1 cellular context compared by ENCODE assay signal in genomic region chr15:82644967-82645852, GRCh38.
TF ChIP-seq lines count a peak whose summit lies in the region.
"Not testable (repeated sequence)": the region's sequence is repeated elsewhere in the genome, so short reads cannot be mapped to it uniquely, and the experiment has no call there.

No MANE protein-coding gene starts in this region.

TF ChIP-seq in K562, 482 proteins besides CTCF, POLR2A, EP300 and RAD21 (continued from another document and continues in another):
- TF ChIP-seq PHF8 (IDR thresholded peaks at IDR 0.05; ENCODE audit: borderline replicate concordance, low read length) (peak; percentile 12; the same call in 1 of the 2 replicates), CHD2 (IDR thresholded peaks at IDR 0.05; ENCODE audit: low read depth, low read length) (peak; percentile 59; the same call in 1 of the 2 replicates), TOE1 (IDR thresholded peaks at IDR 0.05; ENCODE audit: borderline replicate concordance) (peak; percentile 43), MEF2D (tag; conservative IDR thresholded peaks at IDR 0.05; ENCODE audit: low read depth) (0 out of 2 replicates have a peak, but pooled peaks have one; percentile 24), NR2C2 (tag; IDR thresholded peaks at IDR 0.05) (0 out of 2 replicates have a peak, but pooled peaks have one; percentile 16), ERF (CRISPR knock-in tag; IDR thresholded peaks at IDR 0.05) (0 out of 2 replicates have a peak, but pooled peaks have one; percentile 39), L3MBTL2 (IDR thresholded peaks at IDR 0.05) (0 out of 2 replicates have a peak, but pooled peaks have one; percentile 12), ZNF592 (IDR thresholded peaks at IDR 0.05) (peak; percentile 57; the same call in 1 of the 2 replicates), ADNP (tag; IDR thresholded peaks at IDR 0.05) (peak; percentile 92), NR2C1 (IDR thresholded peaks at IDR 0.05) (peak; percentile 30; the same call in 1 of the 2 replicates), PYGO2 (tag; IDR thresholded peaks at IDR 0.05) (peak; percentile 15; the same call in 1 of the 2 replicates), ZFX (CRISPR knock-in tag; IDR thresholded peaks at IDR 0.05) (peak; percentile 48), TFAP4 (CRISPR knock-in tag; IDR thresholded peaks at IDR 0.05; ENCODE audit: borderline replicate concordance) (0 out of 2 replicates have a peak, but pooled peaks have one; percentile 9), KAT7 (CRISPR knock-in tag; IDR thresholded peaks at IDR 0.05; ENCODE audit: borderline replicate concordance) (peak; percentile 66), MIER1 (IDR thresholded peaks at IDR 0.05; ENCODE audit: low read depth) (peak; percentile 67; the same call in 1 of the 2 replicates), ATF6 (CRISPR knock-in tag; IDR thresholded peaks at IDR 0.05) (0 out of 2 replicates have a peak, but pooled peaks have one; percentile 17), ATF3 (IDR thresholded peaks at IDR 0.05) (peak; percentile 75), GATAD2A (IDR thresholded peaks at IDR 0.05) (0 out of 2 replicates have a peak, but pooled peaks have one; percentile 47), LCOR (CRISPR knock-in tag; IDR thresholded peaks at IDR 0.05) (0 out of 2 replicates have a peak, but pooled peaks have one; percentile 31), ARID2 (IDR thresholded peaks at IDR 0.05) (0 out of 2 replicates have a peak, but pooled peaks have one; percentile 15), RBBP5 (IDR thresholded peaks at IDR 0.05; ENCODE audit: borderline replicate concordance, insufficient read depth, low read length, poor library complexity, severe bottlenecking) (peak; percentile 49), SMARCE1 (IDR thresholded peaks at IDR 0.05) (peak; percentile 53; the same call in 1 of the 2 replicates), MYBL2 (IDR thresholded peaks at IDR 0.05; ENCODE audit: low read depth) (0 out of 2 replicates have a peak, but pooled peaks have one; percentile 28), BCOR (IDR thresholded peaks at IDR 0.05) (peak; percentile 86), RBM25 (IDR thresholded peaks at IDR 0.05; ENCODE audit: low read depth, low read length, severe bottlenecking) (peak; percentile 28), CBX1 (IDR thresholded peaks at IDR 0.05; ENCODE audit: low read depth) (peak; percentile 24), ZBTB40 (IDR thresholded peaks at IDR 0.05) (0 out of 2 replicates have a peak, but pooled peaks have one; percentile 21), DPF2 (IDR thresholded peaks at IDR 0.05) (peak; percentile 68)
- TF ChIP-seq, protein P1, sequence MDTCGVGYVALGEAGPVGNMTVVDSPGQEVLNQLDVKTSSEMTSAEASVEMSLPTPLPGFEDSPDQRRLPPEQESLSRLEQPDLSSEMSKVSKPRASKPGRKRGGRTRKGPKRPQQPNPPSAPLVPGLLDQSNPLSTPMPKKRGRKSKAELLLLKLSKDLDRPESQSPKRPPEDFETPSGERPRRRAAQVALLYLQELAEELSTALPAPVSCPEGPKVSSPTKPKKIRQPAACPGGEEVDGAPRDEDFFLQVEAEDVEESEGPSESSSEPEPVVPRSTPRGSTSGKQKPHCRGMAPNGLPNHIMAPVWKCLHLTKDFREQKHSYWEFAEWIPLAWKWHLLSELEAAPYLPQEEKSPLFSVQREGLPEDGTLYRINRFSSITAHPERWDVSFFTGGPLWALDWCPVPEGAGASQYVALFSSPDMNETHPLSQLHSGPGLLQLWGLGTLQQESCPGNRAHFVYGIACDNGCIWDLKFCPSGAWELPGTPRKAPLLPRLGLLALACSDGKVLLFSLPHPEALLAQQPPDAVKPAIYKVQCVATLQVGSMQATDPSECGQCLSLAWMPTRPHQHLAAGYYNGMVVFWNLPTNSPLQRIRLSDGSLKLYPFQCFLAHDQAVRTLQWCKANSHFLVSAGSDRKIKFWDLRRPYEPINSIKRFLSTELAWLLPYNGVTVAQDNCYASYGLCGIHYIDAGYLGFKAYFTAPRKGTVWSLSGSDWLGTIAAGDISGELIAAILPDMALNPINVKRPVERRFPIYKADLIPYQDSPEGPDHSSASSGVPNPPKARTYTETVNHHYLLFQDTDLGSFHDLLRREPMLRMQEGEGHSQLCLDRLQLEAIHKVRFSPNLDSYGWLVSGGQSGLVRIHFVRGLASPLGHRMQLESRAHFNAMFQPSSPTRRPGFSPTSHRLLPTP (IDR thresholded peaks at IDR 0.05; ENCODE audit: borderline replicate concordance, extremely low read depth, insufficient read length), result peak; percentile 2
- not testable (repeated sequence) for TF ChIP-seq TOE1 (CRISPR knock-in tag; IDR thresholded peaks at IDR 0.05; ENCODE audit: borderline replicate concordance, low read depth); NR2C2 (CRISPR knock-in tag; IDR thresholded peaks at IDR 0.05); NR2C1 (tag; IDR thresholded peaks at IDR 0.05); ATF3 (CRISPR knock-in tag; conservative IDR thresholded peaks at IDR 0.05); MYBL2 (CRISPR knock-in tag; IDR thresholded peaks at IDR 0.05; ENCODE audit: borderline replicate concordance); ZBTB40 (CRISPR knock-in tag; IDR thresholded peaks at IDR 0.05)
- TF ChIP-seq, protein P2, sequence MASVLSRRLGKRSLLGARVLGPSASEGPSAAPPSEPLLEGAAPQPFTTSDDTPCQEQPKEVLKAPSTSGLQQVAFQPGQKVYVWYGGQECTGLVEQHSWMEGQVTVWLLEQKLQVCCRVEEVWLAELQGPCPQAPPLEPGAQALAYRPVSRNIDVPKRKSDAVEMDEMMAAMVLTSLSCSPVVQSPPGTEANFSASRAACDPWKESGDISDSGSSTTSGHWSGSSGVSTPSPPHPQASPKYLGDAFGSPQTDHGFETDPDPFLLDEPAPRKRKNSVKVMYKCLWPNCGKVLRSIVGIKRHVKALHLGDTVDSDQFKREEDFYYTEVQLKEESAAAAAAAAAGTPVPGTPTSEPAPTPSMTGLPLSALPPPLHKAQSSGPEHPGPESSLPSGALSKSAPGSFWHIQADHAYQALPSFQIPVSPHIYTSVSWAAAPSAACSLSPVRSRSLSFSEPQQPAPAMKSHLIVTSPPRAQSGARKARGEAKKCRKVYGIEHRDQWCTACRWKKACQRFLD (CRISPR knock-in tag; IDR thresholded peaks at IDR 0.05), result peak; percentile 61; the same call in 1 of the 2 replicates
